In the genomic region with DNA sequence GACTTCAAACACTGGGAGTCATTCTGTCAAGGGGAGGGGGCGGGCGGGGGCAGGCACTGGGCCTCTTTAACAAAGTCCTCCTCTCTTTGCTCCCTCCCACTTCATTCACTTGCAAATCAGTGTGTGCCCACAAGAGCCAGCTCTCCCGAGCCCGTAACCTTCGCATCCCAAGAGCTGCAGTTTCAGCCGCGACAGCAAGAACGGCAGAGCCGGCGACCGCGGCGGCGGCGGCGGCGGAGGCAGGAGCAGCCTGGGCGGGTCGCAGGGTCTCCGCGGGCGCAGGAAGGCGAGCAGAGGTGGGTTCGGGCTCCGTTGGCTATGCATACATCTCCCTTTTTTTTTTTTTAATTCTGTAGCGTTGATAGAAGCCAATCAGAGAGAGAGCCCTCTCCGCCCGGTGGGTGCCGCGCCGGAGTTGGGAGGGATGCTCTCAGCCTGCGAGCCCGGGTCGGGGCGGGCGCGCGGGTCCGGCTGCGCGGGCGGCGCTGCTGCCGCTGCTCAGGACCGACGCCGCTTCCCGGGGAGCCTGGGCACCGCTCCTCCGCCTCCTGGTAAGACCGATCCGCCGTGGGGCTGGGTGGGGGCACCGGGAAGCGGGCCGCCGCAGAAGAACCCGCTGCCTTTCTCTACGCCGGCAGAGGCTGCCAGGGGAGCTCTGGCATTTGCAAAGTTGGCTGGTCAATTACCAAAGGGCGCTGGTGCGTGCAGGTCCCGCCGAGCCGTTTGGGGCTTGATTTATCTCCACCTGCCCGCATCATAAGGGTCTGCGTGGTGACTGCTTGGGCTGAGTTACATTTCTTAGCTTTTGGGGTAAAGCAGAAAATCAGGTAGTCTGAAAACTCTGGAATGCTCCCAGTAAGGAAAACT, we compare ENCODE assay signal across 9 cellular contexts. TPM values are rescaled to one million over a fixed set of nuclear protein-coding genes. Genes with fewer than 3 reads are reported as not detected.
DNase-seq lines count a peak whose midpoint lies in the region; ATAC-seq and TF ChIP-seq lines count a peak whose summit lies in the region.
"Had no signal": no experiment of that assay in that cellular context is flagged by ENCODE, and none has a peak within 500 bp of the region (broad histone marks: within the 10 kb centered on the region; RNA-seq: fewer than 3 reads in every experiment).

Gene CDH6, plus strand, starts transcription at position 96 of the 867 bp plus-strand sequence. CDS start 73,788 bp downstream, outside the sequence.

- H3K27ac ChIP-seq in WERI-Rb-1 (no peak within 1 kb of the TSS), left ventricle myocardium inferior (replicated peaks) (peak within 1 kb of the TSS; percentile 70)

- H3K36me3 ChIP-seq in WERI-Rb-1 = no peaks in the 10 kb centered on the region
- no peaks in the 10 kb centered on the region for H3K36me3 ChIP-seq in left ventricle myocardium inferior

- H3K4me1 ChIP-seq in left ventricle myocardium inferior = peaks cover 19% of the 10 kb centered on the region

- H3K9me3 ChIP-seq in WERI-Rb-1 (ENCODE audit: severe bottlenecking) (no peaks in the 10 kb centered on the region), left ventricle myocardium inferior (replicated peaks) (no peaks in the 10 kb centered on the region)

- intact Hi-C loops in left ventricle myocardium inferior (cut with micrococcal nuclease) (no loop called here), posterior cingulate gyrus (cut with DNase I) (loop anchor here (10.0 kb wide), 1 partner anchor 389 kb away; no protein-coding TSS in a partner anchor)

- DNase-seq in NCI-H82 (lab: John Stamatoyannopoulos, UW) = peak; percentile 66
- no peak for DNase-seq in NCI-H82 treated with DMSO at 0.1 percent for 48 hours (lab: John Stamatoyannopoulos, UW; ENCODE audit: unreplicated experiment)
- DNase-seq in WERI-Rb-1 = peak; percentile 52
- peak; percentile 21 for DNase-seq in left ventricle myocardium inferior
- DNase-seq in posterior cingulate gyrus = peak; percentile 23 to 92 (median 44)
- DNase-seq in activated effector memory CD4-positive, alpha-beta T cell treated with anti-CD3 and anti-CD28 coated beads, Interleukin-2, amount 50 U/mL, for 16 hours = no peak

- H3K27me3 ChIP-seq in WERI-Rb-1 (ENCODE audit: insufficient read depth, low read depth, severe bottlenecking) (peaks cover 26% of the 10 kb centered on the region), left ventricle myocardium inferior (ENCODE audit: low read depth) (peaks cover 77% of the 10 kb centered on the region)

- TF ChIP-seq CTCF in WERI-Rb-1 (IDR thresholded peaks at IDR 0.05; ENCODE audit: low read depth, low read length) (no peak), left ventricle myocardium inferior (IDR thresholded peaks at IDR 0.05; ENCODE audit: borderline replicate concordance) (no peak)

- H3K4me3 ChIP-seq in WERI-Rb-1 (ENCODE audit: low read depth, low read length) (peak within 1 kb of the TSS; percentile 44), left ventricle myocardium inferior (peak within 1 kb of the TSS; percentile 69)

- ATAC-seq in HG03354 (IDR thresholded peaks at IDR 0.05; ENCODE audit: poor library complexity, severe bottlenecking, unreplicated experiment) (no peak), HG03159 (IDR thresholded peaks at IDR 0.05; ENCODE audit: unreplicated experiment) (no peak)

RNA-seq across cellular contexts. Expression of gene CDH6, which starts in this region (rescaled TPM):
- 2.8 TPM for total RNA-seq in left ventricle myocardium inferior
- total RNA-seq: T-helper 2 cell treated with Interferon-gamma antibody and Interleukin-4, amounts not matched to agents 100 ng/mL and 5 ng/mL, for 36 hours had no signal

Comparison
In these comparisons a context has a peak if more than half of its experiments do, and no peak if none do; other contexts are left out.
1. DNase-seq: peak in NCI-H82 (single experiment), WERI-Rb-1 (single experiment), left ventricle myocardium inferior (single experiment) and posterior cingulate gyrus (10 of 10); none in NCI-H82 treated with DMSO at 0.1 percent for 48 hours (single experiment) and activated effector memory CD4-positive, alpha-beta T cell treated with anti-CD3 and anti-CD28 coated beads, Interleukin-2, amount 50 U/mL, for 16 hours (single experiment).